Comparison of ENCODE assay signal across 8 cellular contexts in the genomic region with DNA sequence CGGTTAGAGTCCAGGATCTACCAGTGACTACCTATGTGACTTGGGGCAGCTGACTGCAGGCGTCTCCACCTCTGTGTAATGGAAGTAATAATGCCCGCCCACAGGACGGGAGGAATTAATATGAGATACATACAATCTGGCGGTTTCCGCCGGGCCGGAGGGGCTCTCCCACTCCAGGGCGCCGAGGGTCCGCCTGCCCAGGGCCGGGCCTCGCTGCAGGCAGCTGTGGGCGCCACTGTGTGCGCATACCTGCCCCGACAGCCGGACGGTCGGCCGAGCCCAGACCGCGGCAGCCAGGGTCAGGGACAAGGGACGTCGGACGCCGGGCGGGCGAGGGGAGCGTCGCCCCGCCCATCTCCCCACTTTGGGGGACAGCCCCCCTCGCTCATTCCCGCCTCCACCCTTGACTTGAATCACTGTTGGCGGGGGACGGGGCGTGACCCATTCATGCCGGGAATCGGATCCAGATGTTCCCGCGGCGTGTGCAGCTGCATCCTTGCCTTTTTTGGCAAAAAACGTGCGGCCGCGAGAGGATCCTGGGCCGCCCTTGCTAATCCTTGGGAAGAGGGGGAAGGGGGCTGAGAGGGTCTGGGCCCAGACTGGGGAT. TPM values are rescaled to one million over a fixed set of nuclear protein-coding genes. Genes with fewer than 3 reads are reported as not detected.
DNase-seq lines count a peak whose midpoint lies in the region; ATAC-seq and TF ChIP-seq lines count a peak whose summit lies in the region.

No MANE protein-coding gene starts in this region.

- H3K27me3 ChIP-seq in CD4-positive, alpha-beta memory T cell (ENCODE audit: insufficient read depth, low read length) = no peaks in the 10 kb centered on the region
- H3K27me3 ChIP-seq in body of pancreas = no peaks in the 10 kb centered on the region

- peaks cover 8 to 30% (median 14%) of the 10 kb centered on the region in 4 donors for H3K4me1 Mint-ChIP-seq in CD4-positive, alpha-beta memory T cell

- peak overlapping the region in 7 of 8 donors; percentile 64 to 86 (median 79) for H3K4me3 Mint-ChIP-seq in CD4-positive, alpha-beta memory T cell

- POLR2A ChIA-PET in CD4-positive, alpha-beta memory T cell (lab: Charles Lee; ENCODE audit: partially characterized antibody) = interaction anchor here (0.7 to 2.9 kb wide), 4 partner anchors 16 to 188 kb away, joined by 3 to 18 read pairs (median 3); partner anchors contain the start of genes C1orf122, MTF1, UTP11 and YRDC

- CTCF ChIA-PET in CD4-positive, alpha-beta memory T cell (lab: Charles Lee; ENCODE audit: partially characterized antibody) = interaction anchor here (9.8 kb wide), 1 partner anchor 20 kb away, joined by 192 read pairs; the partner anchor contains the start of gene UTP11

- intact Hi-C loops in CD4-positive, alpha-beta memory T cell (cut with micrococcal nuclease) = no loop called here
- intact Hi-C loops in body of pancreas (cut with DNase I) = no loop called here

- peak overlapping the region; percentile 44 for H3K27ac ChIP-seq in CD4-positive, alpha-beta memory T cell (ENCODE audit: low read depth, low read length)
- peak overlapping the region; percentile 54 to 80 (median 71) for H3K27ac ChIP-seq in body of pancreas

- peaks cover 9% of the 10 kb centered on the region for H3K4me1 ChIP-seq in CD4-positive, alpha-beta memory T cell (ENCODE audit: insufficient read depth, low read length)
- peaks cover 28% of the 10 kb centered on the region for H3K4me1 ChIP-seq in body of pancreas

- H3K27ac Mint-ChIP-seq in CD4-positive, alpha-beta memory T cell = peak overlapping the region in 4 of 7 donors; percentile 22 to 95 (median 64)

- H3K36me3 Mint-ChIP-seq in CD4-positive, alpha-beta memory T cell = no peaks in the 10 kb centered on the region

- H3K9me3 ChIP-seq in CD4-positive, alpha-beta memory T cell (ENCODE audit: control insufficient read depth in 1 of 2, low read length in 2 of 2) = no peaks in the 10 kb centered on the region
- H3K9me3 ChIP-seq in body of pancreas = no peaks in the 10 kb centered on the region

- no peaks in the 10 kb centered on the region for H3K27me3 Mint-ChIP-seq in CD4-positive, alpha-beta memory T cell

- H3K4me3 ChIP-seq in CD4-positive, alpha-beta memory T cell (ENCODE audit: low read length in 2 of 2) = no peak overlapping the region
- peak overlapping the region in 1 of 2 donors; percentile 8 for H3K4me3 ChIP-seq in body of pancreas

- ATAC-seq in body of pancreas (peak; percentile 69), GM18502 (IDR thresholded peaks at IDR 0.05; ENCODE audit: poor library complexity, unreplicated experiment) (no peak)

- H3K36me3 ChIP-seq in CD4-positive, alpha-beta memory T cell (ENCODE audit: insufficient read depth, low read length) = no peaks in the 10 kb centered on the region
- H3K36me3 ChIP-seq in body of pancreas (replicated peaks in 1 of 2; ENCODE audit: insufficient read depth in 1 of 2, low read depth in 2 of 2) = no peaks in the 10 kb centered on the region

- no peaks in the 10 kb centered on the region for H3K9me3 Mint-ChIP-seq in CD4-positive, alpha-beta memory T cell

- 10% methylated on average over 13 to 45 of the region's 46 CpGs for WGBS in body of pancreas, 2 donors

- no peak for TF ChIP-seq CTCF in body of pancreas (IDR thresholded peaks at IDR 0.05)

- no peak for DNase-seq in CD4-positive, alpha-beta memory T cell
- DNase-seq in NCI-H1105 treated with DMSO at 0.1 percent for 48 hours (lab: John Stamatoyannopoulos, UW) = peak; percentile 68
- peak; percentile 54 to 75 (median 65) for DNase-seq in body of pancreas
- DNase-seq in iPS-NIHi11 (ENCODE audit: low spot score) = peak; percentile 71
- peak; percentile 85 for DNase-seq in smooth muscle cell of the brain vasculature (ENCODE audit: low read depth, low spot score)
- no peak for DNase-seq in glomerular visceral epithelial cell (ENCODE audit: extremely low spot score)
- no peak for DNase-seq in OCI-M1 (lab: John Stamatoyannopoulos, UW)

- TF ChIP-seq POLR2A in body of pancreas (IDR thresholded peaks at IDR 0.05) = peak; percentile 18 to 73 (median 49)

RNA-seq across cellular contexts. Expression of gene SF3A3, which starts 6.1 kb away (rescaled TPM):
- 10 to 100 TPM; 74.0 to 74.6 TPM for total RNA-seq in CD4-positive, alpha-beta memory T cell
- 100 to 1,000 TPM in 1 of 2 donors, 10 to 100 TPM in 1; 99.5 to 111 TPM for polyA plus RNA-seq in CD4-positive, alpha-beta memory T cell
- total RNA-seq in body of pancreas = 10 to 100 TPM; 22.1 to 54.1 TPM

RNA-seq across cellular contexts. Expression of gene FHL3, which starts 9.4 kb away (rescaled TPM):
- total RNA-seq in CD4-positive, alpha-beta memory T cell = 1 to 10 TPM; 3.7 to 5.0 TPM
- 1 to 10 TPM; 3.4 to 3.7 TPM for polyA plus RNA-seq in CD4-positive, alpha-beta memory T cell
- 1 to 10 TPM; 7.3 to 7.8 TPM for total RNA-seq in body of pancreas

RNA-seq across cellular contexts. Expression of gene UTP11, which starts 16.7 kb away (rescaled TPM):
- 10 to 100 TPM; 17.3 to 17.5 TPM for total RNA-seq in CD4-positive, alpha-beta memory T cell
- 10 to 100 TPM; 21.0 to 21.9 TPM for polyA plus RNA-seq in CD4-positive, alpha-beta memory T cell
- total RNA-seq in body of pancreas = 10 to 100 TPM; 10.9 to 13.2 TPM

RNA-seq across cellular contexts. Expression of gene INPP5B, which starts 49.0 kb away (rescaled TPM):
- 10 to 100 TPM; 31.4 to 35.7 TPM for total RNA-seq in CD4-positive, alpha-beta memory T cell
- polyA plus RNA-seq in CD4-positive, alpha-beta memory T cell = 10 to 100 TPM in 1 of 2 donors, 1 to 10 TPM in 1; 8.9 to 21.0 TPM
- 10 to 100 TPM; 11.5 to 13.5 TPM for total RNA-seq in body of pancreas

RNA-seq across cellular contexts. Expression of gene POU3F1, which starts 50.7 kb away (rescaled TPM):
- total RNA-seq in CD4-positive, alpha-beta memory T cell = under 1 TPM; 0.14 to 0.15 TPM
- under 1 TPM in 1 of 2 donors, not detected in 1; 0.08 TPM for polyA plus RNA-seq in CD4-positive, alpha-beta memory T cell
- not detected for total RNA-seq in body of pancreas

Comparison
In these comparisons a context has a peak if more than half of its experiments do, and no peak if none do; other contexts are left out.
1. DNase-seq: peak in NCI-H1105 treated with DMSO at 0.1 percent for 48 hours (single experiment), body of pancreas (4 of 4), iPS-NIHi11 (single experiment) and smooth muscle cell of the brain vasculature (single experiment); none in CD4-positive, alpha-beta memory T cell (0 of 5), glomerular visceral epithelial cell (single experiment) and OCI-M1 (single experiment).